Comparison of ENCODE assay signal across 8 cellular contexts in the genomic region with DNA sequence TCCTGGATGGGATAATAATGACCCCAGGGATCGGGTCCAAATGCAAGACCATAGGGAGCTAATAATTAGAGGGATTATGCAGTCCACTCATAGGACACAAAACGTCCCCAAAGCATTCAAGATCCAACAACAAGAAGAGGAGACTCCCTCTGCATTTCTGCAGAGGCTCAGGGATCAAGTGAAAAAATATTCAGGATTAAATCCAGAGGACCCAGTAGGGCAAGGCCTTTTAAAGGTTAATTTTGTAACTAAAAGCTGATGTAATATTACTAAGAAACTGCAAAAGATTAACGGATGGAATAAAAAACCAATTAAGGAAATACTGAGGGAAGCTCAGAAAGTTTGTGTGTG. TPM values are rescaled to one million over a fixed set of nuclear protein-coding genes. Genes with fewer than 3 reads are reported as not detected.
A peak's percentile ranks its signal among the peaks of the same experiment; 100 is the strongest.
DNase-seq lines count a peak whose midpoint lies in the region; ATAC-seq lines count a peak whose summit lies in the region.

No MANE protein-coding gene starts in this region.

- H3K36me3 Mint-ChIP-seq in CD4-positive, CD25-positive, alpha-beta regulatory T cell = no peaks in the 10 kb centered on the region
- H3K36me3 Mint-ChIP-seq in dendritic cell treated with granulocyte-macrophage colony-stimulating factor and Interleukin-4, amounts not matched to agents 40 ng/mL and 50 ng/mL, for 4 days (ENCODE audit: low read depth) = no peaks in the 10 kb centered on the region

- H2AFZ ChIP-seq in neuron (ENCODE audit: low read depth, low read length) = peak overlapping the region; percentile 15

- peak overlapping the region; percentile 92 to 97 (median 94) for H3K4me3 Mint-ChIP-seq in CD4-positive, CD25-positive, alpha-beta regulatory T cell
- peak overlapping the region; percentile 71 for H3K4me3 Mint-ChIP-seq in dendritic cell treated with granulocyte-macrophage colony-stimulating factor and Interleukin-4, amounts not matched to agents 40 ng/mL and 50 ng/mL, for 4 days

- no peaks in the 10 kb centered on the region for H3K36me3 ChIP-seq in CD4-positive, CD25-positive, alpha-beta regulatory T cell (ENCODE audit: control insufficient read depth, insufficient read depth, low read length)
- no peaks in the 10 kb centered on the region for H3K36me3 ChIP-seq in neuron (ENCODE audit: insufficient read depth, low read length)

- no peaks in the 10 kb centered on the region for H3K9me3 Mint-ChIP-seq in CD4-positive, CD25-positive, alpha-beta regulatory T cell
- no peaks in the 10 kb centered on the region for H3K9me3 Mint-ChIP-seq in dendritic cell treated with granulocyte-macrophage colony-stimulating factor and Interleukin-4, amounts not matched to agents 40 ng/mL and 50 ng/mL, for 4 days

- H3K27me3 Mint-ChIP-seq in CD4-positive, CD25-positive, alpha-beta regulatory T cell = peaks cover 10% of the 10 kb centered on the region
- H3K27me3 Mint-ChIP-seq in dendritic cell treated with granulocyte-macrophage colony-stimulating factor and Interleukin-4, amounts not matched to agents 40 ng/mL and 50 ng/mL, for 4 days = no peaks in the 10 kb centered on the region

- H3K27me3 ChIP-seq in CD4-positive, CD25-positive, alpha-beta regulatory T cell (ENCODE audit: control insufficient read depth, insufficient read depth, low read length) = no peaks in the 10 kb centered on the region
- H3K27me3 ChIP-seq in neuron (ENCODE audit: insufficient read depth, low read length) = no peaks in the 10 kb centered on the region

- peak overlapping the region; percentile 97 for H3K4me3 ChIP-seq in CD4-positive, CD25-positive, alpha-beta regulatory T cell (ENCODE audit: low read depth, low read length)
- H3K4me3 ChIP-seq in neuron (ENCODE audit: low read length) = no peak overlapping the region

- peaks cover 27 to 65% (median 52%) of the 10 kb centered on the region in 4 donors for H3K4me1 Mint-ChIP-seq in CD4-positive, CD25-positive, alpha-beta regulatory T cell
- H3K4me1 Mint-ChIP-seq in dendritic cell treated with granulocyte-macrophage colony-stimulating factor and Interleukin-4, amounts not matched to agents 40 ng/mL and 50 ng/mL, for 4 days (ENCODE audit: low read depth) = peaks cover 74% of the 10 kb centered on the region

- H3K9me3 ChIP-seq in CD4-positive, CD25-positive, alpha-beta regulatory T cell (ENCODE audit: control insufficient read depth in 2 of 2, low read length in 2 of 2) = no peaks in the 10 kb centered on the region
- no peaks in the 10 kb centered on the region for H3K9me3 ChIP-seq in neuron (ENCODE audit: low read length)

- H3K27ac ChIP-seq in CD4-positive, CD25-positive, alpha-beta regulatory T cell (ENCODE audit: insufficient read depth, low read length, poor library complexity, severe bottlenecking) = peak overlapping the region; percentile 83

- intact Hi-C loops in dendritic cell treated with granulocyte-macrophage colony-stimulating factor and Interleukin-4, amounts not matched to agents 40 ng/mL and 50 ng/mL, for 4 days (cut with micrococcal nuclease) = no loop called here

- peaks cover 48% of the 10 kb centered on the region for H3K4me1 ChIP-seq in CD4-positive, CD25-positive, alpha-beta regulatory T cell (ENCODE audit: control insufficient read depth, insufficient read depth, low read length, poor library complexity, severe bottlenecking)
- H3K4me1 ChIP-seq in neuron (ENCODE audit: insufficient read depth, low read length) = peaks cover 24% of the 10 kb centered on the region

- peak overlapping the region; percentile 93 to 100 (median 94) for H3K27ac Mint-ChIP-seq in CD4-positive, CD25-positive, alpha-beta regulatory T cell
- peak overlapping the region; percentile 87 for H3K27ac Mint-ChIP-seq in dendritic cell treated with granulocyte-macrophage colony-stimulating factor and Interleukin-4, amounts not matched to agents 40 ng/mL and 50 ng/mL, for 4 days

- ATAC-seq in CD4-positive, CD25-positive, alpha-beta regulatory T cell (ENCODE audit: low read depth in 2 of 2) = no peak
- no peak for ATAC-seq in GM18520 (IDR thresholded peaks at IDR 0.05; ENCODE audit: unreplicated experiment)

- no peak for DNase-seq in CD4-positive, CD25-positive, alpha-beta regulatory T cell
- DNase-seq in NCI-H69 (lab: John Stamatoyannopoulos, UW) = peak; percentile 63
- no peak for DNase-seq in stimulated activated CD4-positive, alpha-beta T cell treated with anti-CD3 and anti-CD28 coated beads, Interleukin-1b, Interleukin-23, amount 100 ng/mL, for 48 hours
- no peak for DNase-seq in activated CD4-positive, CD25-positive, alpha-beta regulatory T cell (lab: John Stamatoyannopoulos, UW)
- no peak for DNase-seq in retina

RNA-seq across cellular contexts. Expression of a gene that starts 22.2 kb away (rescaled TPM):
- total RNA-seq in CD4-positive, CD25-positive, alpha-beta regulatory T cell = 2,388 TPM
- polyA plus RNA-seq in CD4-positive, CD25-positive, alpha-beta regulatory T cell = 1,000 to 10,000 TPM; 3,137 to 5,572 (median 4,009) TPM
